ENCODE assay signal across 10 cellular contexts in the genomic region with DNA sequence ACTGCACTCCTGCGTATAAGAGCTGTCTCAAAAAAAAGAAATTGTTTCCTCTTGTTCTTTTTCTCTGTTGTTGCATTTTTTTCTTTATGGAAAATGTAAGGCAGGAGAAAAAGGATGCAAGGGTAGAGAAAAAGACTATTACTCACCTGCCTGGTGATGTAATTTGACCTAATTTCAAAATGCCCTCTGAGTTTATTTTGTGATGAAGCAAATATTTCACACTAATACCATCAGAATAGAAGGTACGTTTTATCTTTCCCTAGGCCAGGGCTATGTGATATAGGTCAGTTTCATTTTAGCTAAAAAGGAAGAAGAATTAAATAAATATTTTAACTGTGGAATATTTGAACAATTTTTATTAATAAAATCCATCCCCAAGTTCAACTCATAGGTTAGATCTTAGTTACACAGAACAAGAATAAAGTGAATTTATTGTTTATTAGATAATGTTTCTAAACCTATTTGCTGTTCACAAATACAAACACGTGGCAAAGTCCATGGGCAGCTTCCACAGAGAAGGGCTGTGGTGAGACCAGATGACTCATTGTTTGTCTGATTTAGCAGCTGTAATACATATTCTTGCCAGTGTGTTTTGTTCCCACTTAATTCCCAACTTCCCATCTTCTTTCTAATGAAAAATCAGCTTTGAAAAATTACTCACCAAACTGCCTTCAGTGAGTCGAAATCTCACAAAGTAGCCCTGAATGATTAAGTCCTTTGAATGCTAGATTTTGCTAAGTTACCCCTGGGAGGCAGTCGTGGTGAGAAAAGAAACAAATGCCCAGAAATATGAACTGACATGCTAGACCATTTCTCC. TPM values are rescaled to one million over a fixed set of nuclear protein-coding genes. Genes with fewer than 3 reads are reported as not detected.
A peak's percentile ranks its signal among the peaks of the same experiment; 100 is the strongest.
DNase-seq lines count a peak whose midpoint lies in the region; ATAC-seq and TF ChIP-seq lines count a peak whose summit lies in the region.
"Had no signal": no experiment of that assay in that cellular context is flagged by ENCODE, and none has a peak within 500 bp of the region (broad histone marks: within the 10 kb centered on the region; RNA-seq: fewer than 3 reads in every experiment).

No MANE protein-coding gene starts in this region.

- H3K9me3 Mint-ChIP-seq in stimulated activated naive B cell treated with anti-CD40 and anti-IgM and Interleukin-4, amounts not matched to agents 10 μg/mL and 1 μg/mL and 100 μg/mL, for 72 hours, result peaks cover 3 to 9% of the 10 kb centered on the region in 2 donors

- peaks cover 20 to 55% of the 10 kb centered on the region in 2 donors for H3K27me3 Mint-ChIP-seq in stimulated activated naive B cell treated with anti-CD40 and anti-IgM and Interleukin-4, amounts not matched to agents 10 μg/mL and 1 μg/mL and 100 μg/mL, for 72 hours

- peaks cover 25% of the 10 kb centered on the region for H3K4me1 ChIP-seq in RWPE2 (ENCODE audit: insufficient read depth, poor library complexity, severe bottlenecking)
- H3K4me1 ChIP-seq in foreskin keratinocyte, result peaks cover 14% of the 10 kb centered on the region
- no peaks in the 10 kb centered on the region for H3K4me1 ChIP-seq in upper lobe of right lung

- peaks cover 0 to 2% of the 10 kb centered on the region in 2 donors for H3K36me3 Mint-ChIP-seq in stimulated activated naive B cell treated with anti-CD40 and anti-IgM and Interleukin-4, amounts not matched to agents 10 μg/mL and 1 μg/mL and 100 μg/mL, for 72 hours

- ATAC-seq in RWPE2 (ENCODE audit: low read depth) (peak; percentile 95), foreskin keratinocyte (peak; percentile 95), upper lobe of right lung (peak; percentile 75)
- ATAC-seq in stimulated activated naive B cell treated with anti-CD40 and anti-IgM and Interleukin-4, amounts not matched to agents 10 μg/mL and 1 μg/mL and 100 μg/mL, for 72 hours (replicated peaks), result no peak

- H3K27ac Mint-ChIP-seq in stimulated activated naive B cell treated with anti-CD40 and anti-IgM and Interleukin-4, amounts not matched to agents 10 μg/mL and 1 μg/mL and 100 μg/mL, for 72 hours, result no peak overlapping the region
- H3K27ac Mint-ChIP-seq: B cell had no signal

- H3K27ac ChIP-seq in RWPE2 (ENCODE audit: poor library complexity, severe bottlenecking) (peak overlapping the region; percentile 46), foreskin keratinocyte (peak overlapping the region; percentile 65), upper lobe of right lung (no peak overlapping the region), dorsolateral prefrontal cortex (no peak overlapping the region)

- no peak overlapping the region for H3K4me3 ChIP-seq in RWPE2 (ENCODE audit: severe bottlenecking)
- no peak overlapping the region for H3K4me3 ChIP-seq in upper lobe of right lung
- H3K4me3 ChIP-seq in dorsolateral prefrontal cortex, result no peak overlapping the region

- no peaks in the 10 kb centered on the region for H3K27me3 ChIP-seq in RWPE2 (ENCODE audit: insufficient read depth, poor library complexity, severe bottlenecking)
- no peaks in the 10 kb centered on the region for H3K27me3 ChIP-seq in foreskin keratinocyte
- no peaks in the 10 kb centered on the region for H3K27me3 ChIP-seq in upper lobe of right lung
- no peaks in the 10 kb centered on the region for H3K27me3 ChIP-seq in dorsolateral prefrontal cortex

- H3K4me3 Mint-ChIP-seq in stimulated activated naive B cell treated with anti-CD40 and anti-IgM and Interleukin-4, amounts not matched to agents 10 μg/mL and 1 μg/mL and 100 μg/mL, for 72 hours, result no peak overlapping the region
- H3K4me3 Mint-ChIP-seq: B cell had no signal

- H3K9me3 ChIP-seq in RWPE2 (ENCODE audit: severe bottlenecking), result no peaks in the 10 kb centered on the region
- no peaks in the 10 kb centered on the region for H3K9me3 ChIP-seq in upper lobe of right lung

- no peaks in the 10 kb centered on the region for H3K4me1 Mint-ChIP-seq in stimulated activated naive B cell treated with anti-CD40 and anti-IgM and Interleukin-4, amounts not matched to agents 10 μg/mL and 1 μg/mL and 100 μg/mL, for 72 hours
- H3K4me1 Mint-ChIP-seq: B cell had no signal

- peak; percentile 20 for TF ChIP-seq CTCF in RWPE2 (IDR thresholded peaks at IDR 0.05; ENCODE audit: poor library complexity, severe bottlenecking)
- TF ChIP-seq CTCF in foreskin keratinocyte (conservative IDR thresholded peaks at IDR 0.05), result peak; percentile 56
- no peak for TF ChIP-seq CTCF in upper lobe of right lung (IDR thresholded peaks at IDR 0.05)
- peak in 3 of 56 donors; percentile 5 to 12 (median 9) for TF ChIP-seq CTCF in dorsolateral prefrontal cortex (IDR thresholded peaks at IDR 0.05 in 54 of 56, conservative IDR thresholded peaks at IDR 0.05 in 2 of 56; ENCODE audit: low read depth in 1 of 56, partially characterized antibody in 56 of 56)

- H3K36me3 ChIP-seq in RWPE2 (ENCODE audit: low read depth), result no peaks in the 10 kb centered on the region
- no peaks in the 10 kb centered on the region for H3K36me3 ChIP-seq in upper lobe of right lung

- intact Hi-C loops in upper lobe of right lung (cut with DNase I) (no loop called here), dorsolateral prefrontal cortex (cut with DNase I) (no loop called here)

- DNase-seq in NCI-H510A treated with DMSO at 0.1 percent for 48 hours (lab: John Stamatoyannopoulos, UW), result peak; percentile 9
- DNase-seq in NCI-H510A (lab: John Stamatoyannopoulos, UW), result no peak
- DNase-seq in RWPE2 (ENCODE audit: low spot score), result no peak
- DNase-seq in foreskin keratinocyte, result peak; percentile 65 to 76
- DNase-seq in upper lobe of right lung, result no peak
- DNase-seq in NAMALWA (ENCODE audit: low spot score), result no peak
- DNase-seq in dorsolateral prefrontal cortex, result no peak
- no peak for DNase-seq in stimulated activated naive B cell treated with anti-CD40 and anti-IgM and Interleukin-4, amounts not matched to agents 10 μg/mL and 1 μg/mL and 100 μg/mL, for 72 hours
- DNase-seq: activated CD8-positive, alpha-beta memory T cell treated with anti-CD3 and anti-CD28 coated beads for 24 hours had no signal

RNA-seq across cellular contexts. Expression of a gene that starts 52.8 kb away (rescaled TPM):
- total RNA-seq in foreskin keratinocyte, result 5.4 and 6.1 TPM in 2 replicates
- 3.3 TPM in 2 replicates for polyA plus RNA-seq in foreskin keratinocyte
- 6.6 TPM for total RNA-seq in upper lobe of right lung
- total RNA-seq in dorsolateral prefrontal cortex, result 10 to 100 TPM in 78 of 120 experiments, 1 to 10 TPM in 42; 5.8 to 17.1 (median 10.8) TPM

Comparison
In these comparisons a context has a peak if more than half of its experiments do, and no peak if none do; other contexts are left out.
1. DNase-seq: peak in NCI-H510A treated with DMSO at 0.1 percent for 48 hours (single experiment) and foreskin keratinocyte (2 of 2); none in NCI-H510A (single experiment), RWPE2 (single experiment), upper lobe of right lung (single experiment), NAMALWA (single experiment), dorsolateral prefrontal cortex (0 of 10) and stimulated activated naive B cell treated with anti-CD40 and anti-IgM and Interleukin-4, amounts not matched to agents 10 μg/mL and 1 μg/mL and 100 μg/mL, for 72 hours (single experiment).
2. ATAC-seq: peak in RWPE2 (single experiment), foreskin keratinocyte (single experiment) and upper lobe of right lung (single experiment); none in stimulated activated naive B cell treated with anti-CD40 and anti-IgM and Interleukin-4, amounts not matched to agents 10 μg/mL and 1 μg/mL and 100 μg/mL, for 72 hours (0 of 2).
3. H3K27ac ChIP-seq: peak in RWPE2 (single experiment) and foreskin keratinocyte (single experiment); none in upper lobe of right lung (single experiment) and dorsolateral prefrontal cortex (0 of 59).